Comparison of ENCODE assay signal across 26 cellular contexts in the genomic region with DNA sequence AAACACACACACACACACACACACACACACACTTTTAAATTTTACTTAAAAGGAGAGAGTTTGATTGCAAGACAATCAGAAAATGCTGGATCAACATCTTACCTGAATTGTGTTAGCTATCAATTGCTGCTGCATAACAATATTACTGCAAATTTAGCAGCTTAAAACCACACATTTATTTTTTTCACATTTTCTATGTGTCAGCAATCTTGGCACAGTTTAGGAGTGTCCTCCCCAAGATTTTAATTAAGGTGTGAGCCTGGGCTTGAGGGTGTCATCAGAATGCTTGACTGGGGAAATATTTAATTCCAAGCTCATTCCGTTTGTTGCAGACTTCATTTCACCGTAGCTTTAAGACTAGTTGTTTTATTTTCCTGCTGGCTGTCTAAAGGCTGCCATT.
DNase-seq lines count a peak whose midpoint lies in the region; ATAC-seq, FAIRE-seq and TF ChIP-seq lines count a peak whose summit lies in the region.
"Had no signal": no experiment of that assay in that cellular context is flagged by ENCODE, and none has a peak within 500 bp of the region (broad histone marks: within the 10 kb centered on the region; RNA-seq: fewer than 3 reads in every experiment).

No MANE protein-coding gene starts in this region.

- H3K4me3 ChIP-seq in A549 = no peak overlapping the region
- H3K4me3 ChIP-seq in IMR-90 (ENCODE audit: insufficient read depth, low read depth, low read length) = no peak overlapping the region
- no peak overlapping the region for H3K4me3 ChIP-seq in testis
- H3K4me3 ChIP-seq: BLaER1, GM12878 had no signal

- no peaks in the 10 kb centered on the region for H3K27me3 ChIP-seq in IMR-90 (ENCODE audit: control insufficient read depth, insufficient read depth, low read length)
- no peaks in the 10 kb centered on the region for H3K27me3 ChIP-seq in testis
- H3K27me3 ChIP-seq: BE2C, BLaER1 had no signal

- no peaks in the 10 kb centered on the region for H3K36me3 Mint-ChIP-seq in activated CD4-positive, alpha-beta T cell treated with anti-CD3 and anti-CD28 coated beads, Interleukin-2, amount 10 ng/mL, durations not matched to agents 24 days and 14 days (ENCODE audit: low read depth)
- H3K36me3 Mint-ChIP-seq: CD14-positive monocyte; CD4-positive, alpha-beta memory T cell; CD4-positive, CD25-positive, alpha-beta regulatory T cell; CD8-positive, alpha-beta memory T cell had no signal

- no peaks in the 10 kb centered on the region for H4K20me1 ChIP-seq in IMR-90 (ENCODE audit: insufficient read depth, low read length)
- H4K20me1 ChIP-seq: BLaER1 had no signal

- H3K9me3 Mint-ChIP-seq in activated CD4-positive, alpha-beta T cell treated with anti-CD3 and anti-CD28 coated beads, Interleukin-2, amount 10 ng/mL, durations not matched to agents 24 days and 14 days = no peaks in the 10 kb centered on the region

- H2AFZ ChIP-seq in IMR-90 (replicated peaks; ENCODE audit: low read length, poor library complexity) = no peak overlapping the region

- TF ChIP-seq CTCF in A549 (IDR thresholded peaks at IDR 0.05) (no peak), IMR-90 (conservative IDR thresholded peaks at IDR 0.05; ENCODE audit: low read depth, low read length) (no peak), GM13977 (IDR thresholded peaks at IDR 0.05; ENCODE audit: extremely low read depth, insufficient read depth, missing control alignments) (no peak), testis (IDR thresholded peaks at IDR 0.05) (no peak)

- no peak overlapping the region for H2AK9ac ChIP-seq in IMR-90 (replicated peaks; ENCODE audit: low read depth, low read length, poor library complexity)

- no peak for FAIRE-seq in A549 (lab: Jason Lieb, UNC)
- FAIRE-seq: GM12878, GM12892, GM19239 had no signal

- H2AK5ac ChIP-seq in IMR-90 (ENCODE audit: low read depth, low read length) = no peak overlapping the region

- no peak overlapping the region for H3K56ac ChIP-seq in IMR-90 (ENCODE audit: extremely low read depth, insufficient read depth, low read length)

- no peak overlapping the region for H3K23ac ChIP-seq in IMR-90 (ENCODE audit: low read depth, low read length)

- H3K4me1 ChIP-seq in A549 = no peaks in the 10 kb centered on the region
- no peaks in the 10 kb centered on the region for H3K4me1 ChIP-seq in IMR-90 (ENCODE audit: control insufficient read depth, insufficient read depth, low read length)
- peaks cover 5% of the 10 kb centered on the region for H3K4me1 ChIP-seq in testis
- H3K4me1 ChIP-seq: BE2C, BLaER1 had no signal

- no peak overlapping the region for H3K4ac ChIP-seq in IMR-90 (ENCODE audit: low read depth, low read length)

- no peaks in the 10 kb centered on the region for H3K27me3 Mint-ChIP-seq in activated CD4-positive, alpha-beta T cell treated with anti-CD3 and anti-CD28 coated beads, Interleukin-2, amount 10 ng/mL, durations not matched to agents 24 days and 14 days
- H3K27me3 Mint-ChIP-seq: CD4-positive, alpha-beta memory T cell; CD4-positive, CD25-positive, alpha-beta regulatory T cell; CD8-positive, alpha-beta memory T cell had no signal

- no peaks in the 10 kb centered on the region for H3K9me1 ChIP-seq in IMR-90 (ENCODE audit: insufficient read depth, low read length)

- peak; percentile 3 for DNase-seq in activated CD4-positive, alpha-beta T cell treated with anti-CD3 and anti-CD28 coated beads, Interleukin-2, amount 10 ng/mL, durations not matched to agents 24 days and 14 days
- DNase-seq in activated CD4-positive, alpha-beta T cell treated with anti-CD3 and anti-CD28 coated beads for 1 hour = no peak
- DNase-seq in A549 (ENCODE audit: low read depth in 1 of 2, low spot score in 1 of 2) = no peak
- no peak for DNase-seq in IMR-90
- DNase-seq in GM13977 (ENCODE audit: low spot score) = no peak
- no peak for DNase-seq in testis
- DNase-seq: ACHN; BE2C; C1 segment of cervical spinal cord; CD4-positive, alpha-beta memory T cell; CD4-positive, CD25-positive, alpha-beta regulatory T cell; CD8-positive, alpha-beta memory T cell; COR-L47; DMS 273 treated with DMSO at 0.1 percent for 48 hours; DMS153; DMS53; DMS79; DND-41; EL; GDM1 had no signal

- H3K36me3 ChIP-seq in IMR-90 (ENCODE audit: control insufficient read depth, insufficient read depth, low read length) (no peaks in the 10 kb centered on the region), testis (ENCODE audit: low read depth, missing control alignments) (no peaks in the 10 kb centered on the region)
- H3K36me3 ChIP-seq: BE2C, BLaER1 had no signal

- 74% methylated on average over 2 of the region's 2 CpGs for WGBS in A549 (ENCODE audit: missing lambda C conversion rate)
- WGBS in IMR-90 (ENCODE audit: extremely low coverage in 2 of 2, insufficient read length in 1 of 2), 2 experiments = no CpG with 5 or more reads among the region's 2 CpGs
- WGBS in testis, 2 donors = 93 to 97% methylated on average over 2 of the region's 2 CpGs

- intact Hi-C loops in activated CD4-positive, alpha-beta T cell treated with anti-CD3 and anti-CD28 coated beads, Interleukin-2, amount 10 ng/mL, durations not matched to agents 24 days and 14 days (cut with micrococcal nuclease) = no loop called here
- intact Hi-C loops in IMR-90 (cut with micrococcal nuclease) (no loop called here), testis (cut with DNase I; ENCODE audit: low total_unique reads) (no loop called here)

- CTCF ChIA-PET in A549 (lab: Yijun Ruan, JAX) (no interaction called here), IMR-90 (lab: Yijun Ruan, JAX) (no interaction called here)

- H3K18ac ChIP-seq in IMR-90 (ENCODE audit: low read depth, low read length) = no peak overlapping the region

- TF ChIP-seq EP300 in A549 (IDR thresholded peaks at IDR 0.05) = no peak

- no peak overlapping the region for H3K4me2 ChIP-seq in A549
- H3K4me2 ChIP-seq in IMR-90 (ENCODE audit: low read depth, low read length) = no peak overlapping the region
- H3K4me2 ChIP-seq: BLaER1 had no signal

- H3K27ac ChIP-seq in A549 = no peak overlapping the region
- no peak overlapping the region for H3K27ac ChIP-seq in IMR-90 (ENCODE audit: insufficient read depth, low read length)
- no peak overlapping the region for H3K27ac ChIP-seq in testis
- H3K27ac ChIP-seq: 22Rv1, BLaER1 had no signal

- H4K8ac ChIP-seq in IMR-90 (ENCODE audit: low read depth in 2 of 2, low read length in 2 of 2) = no peak overlapping the region

- no peaks in the 10 kb centered on the region for H3K4me1 Mint-ChIP-seq in activated CD4-positive, alpha-beta T cell treated with anti-CD3 and anti-CD28 coated beads, Interleukin-2, amount 10 ng/mL, durations not matched to agents 24 days and 14 days
- H3K4me1 Mint-ChIP-seq: CD14-positive monocyte; CD4-positive, CD25-positive, alpha-beta regulatory T cell had no signal

- dilution Hi-C loops in IMR-90 (cut with HindIII; ENCODE audit: low sequenced_read_pairs, unreplicated experiment) = no loop called here

- H4K91ac ChIP-seq in IMR-90 (ENCODE audit: insufficient read depth, low read depth, low read length) = no peak overlapping the region

- H3K14ac ChIP-seq in IMR-90 (replicated peaks; ENCODE audit: low read depth, low read length) = no peak overlapping the region

- no peak overlapping the region for H3K4me3 Mint-ChIP-seq in activated CD4-positive, alpha-beta T cell treated with anti-CD3 and anti-CD28 coated beads, Interleukin-2, amount 10 ng/mL, durations not matched to agents 24 days and 14 days
- H3K4me3 Mint-ChIP-seq: CD14-positive monocyte; CD4-positive, alpha-beta memory T cell; CD4-positive, CD25-positive, alpha-beta regulatory T cell; CD8-positive, alpha-beta memory T cell had no signal

- in situ Hi-C loops in IMR-90 (cut with MboI; ENCODE audit: low sequenced_read_pairs) (no loop called here), GM13977 (cut with MboI; ENCODE audit: low pct_unique_long_range_greater_than_20kb, low sequenced_read_pairs, unreplicated experiment) (no loop called here)

- no peak overlapping the region for H3K27ac Mint-ChIP-seq in activated CD4-positive, alpha-beta T cell treated with anti-CD3 and anti-CD28 coated beads, Interleukin-2, amount 10 ng/mL, durations not matched to agents 24 days and 14 days
- H3K27ac Mint-ChIP-seq: CD14-positive monocyte; CD4-positive, alpha-beta memory T cell; CD4-positive, CD25-positive, alpha-beta regulatory T cell; CD8-positive, alpha-beta memory T cell had no signal

- no peak overlapping the region for H3K9ac ChIP-seq in IMR-90 (ENCODE audit: low read depth, low read length)
- H3K9ac ChIP-seq: BLaER1 had no signal

- H2BK15ac ChIP-seq in IMR-90 (ENCODE audit: low read depth, low read length) = no peak overlapping the region

- TF ChIP-seq RAD21 in A549 (conservative IDR thresholded peaks at IDR 0.05 in 1 of 2, IDR thresholded peaks at IDR 0.05 in 1 of 2) = no peak
- TF ChIP-seq RAD21 in IMR-90 (IDR thresholded peaks at IDR 0.05; ENCODE audit: low read length) = no peak

- no peaks in the 10 kb centered on the region for H3K9me3 ChIP-seq in A549
- no peaks in the 10 kb centered on the region for H3K9me3 ChIP-seq in IMR-90 (ENCODE audit: control insufficient read depth, insufficient read depth, low read length)
- no peaks in the 10 kb centered on the region for H3K9me3 ChIP-seq in testis
- H3K9me3 ChIP-seq: BE2C, BLaER1 had no signal

- no peak overlapping the region for H2BK5ac ChIP-seq in IMR-90 (ENCODE audit: low read depth, low read length, poor library complexity, severe bottlenecking)

- TF ChIP-seq POLR2A in A549 (IDR thresholded peaks at IDR 0.05; ENCODE audit: low read length) (no peak), IMR-90 (IDR thresholded peaks at IDR 0.05; ENCODE audit: low read depth, low read length) (no peak), testis (IDR thresholded peaks at IDR 0.05) (no peak)

- H2BK120ac ChIP-seq in IMR-90 (ENCODE audit: low read depth, low read length) = no peak overlapping the region

- no peak overlapping the region for H2BK20ac ChIP-seq in IMR-90 (ENCODE audit: low read depth, low read length)

- ATAC-seq in A549 (no peak), IMR-90 (ENCODE audit: low read depth) (no peak)
- ATAC-seq: GM12878 had no signal

- H4K5ac ChIP-seq in IMR-90 (ENCODE audit: low read depth, low read length) = no peak overlapping the region

- H3K79me1 ChIP-seq in IMR-90 (ENCODE audit: low read depth in 1 of 2, low read length in 2 of 2) = no peaks in the 10 kb centered on the region

- POLR2A ChIA-PET in A549 (lab: Yijun Ruan, JAX) (no interaction called here), IMR-90 (lab: Charles Lee; ENCODE audit: unreplicated experiment) (no interaction called here)

- no TSS peak for BruUV-seq in IMR-90 (replicated peaks; lab: Mats Ljungman, UMichigan)

TF ChIP-seq in A549, 52 proteins besides CTCF, POLR2A, EP300 and RAD21:
- TF ChIP-seq MAFK (IDR thresholded peaks at IDR 0.05; ENCODE audit: partially characterized antibody) (peak; percentile 22), HEYL (CRISPR knock-in tag; IDR thresholded peaks at IDR 0.05) (no peak), ZC3H11A (IDR thresholded peaks at IDR 0.05) (no peak)

TF ChIP-seq in IMR-90, 13 proteins besides CTCF, POLR2A, EP300 and RAD21:
- no peak for TF ChIP-seq RCOR1 (IDR thresholded peaks at IDR 0.05; ENCODE audit: insufficient replicate concordance, low read length)
- peak; percentile 58 for TF ChIP-seq MAFK (IDR thresholded peaks at IDR 0.05; ENCODE audit: low read depth, low read length)
